8 cellular contexts compared by ENCODE assay signal in the genomic region with DNA sequence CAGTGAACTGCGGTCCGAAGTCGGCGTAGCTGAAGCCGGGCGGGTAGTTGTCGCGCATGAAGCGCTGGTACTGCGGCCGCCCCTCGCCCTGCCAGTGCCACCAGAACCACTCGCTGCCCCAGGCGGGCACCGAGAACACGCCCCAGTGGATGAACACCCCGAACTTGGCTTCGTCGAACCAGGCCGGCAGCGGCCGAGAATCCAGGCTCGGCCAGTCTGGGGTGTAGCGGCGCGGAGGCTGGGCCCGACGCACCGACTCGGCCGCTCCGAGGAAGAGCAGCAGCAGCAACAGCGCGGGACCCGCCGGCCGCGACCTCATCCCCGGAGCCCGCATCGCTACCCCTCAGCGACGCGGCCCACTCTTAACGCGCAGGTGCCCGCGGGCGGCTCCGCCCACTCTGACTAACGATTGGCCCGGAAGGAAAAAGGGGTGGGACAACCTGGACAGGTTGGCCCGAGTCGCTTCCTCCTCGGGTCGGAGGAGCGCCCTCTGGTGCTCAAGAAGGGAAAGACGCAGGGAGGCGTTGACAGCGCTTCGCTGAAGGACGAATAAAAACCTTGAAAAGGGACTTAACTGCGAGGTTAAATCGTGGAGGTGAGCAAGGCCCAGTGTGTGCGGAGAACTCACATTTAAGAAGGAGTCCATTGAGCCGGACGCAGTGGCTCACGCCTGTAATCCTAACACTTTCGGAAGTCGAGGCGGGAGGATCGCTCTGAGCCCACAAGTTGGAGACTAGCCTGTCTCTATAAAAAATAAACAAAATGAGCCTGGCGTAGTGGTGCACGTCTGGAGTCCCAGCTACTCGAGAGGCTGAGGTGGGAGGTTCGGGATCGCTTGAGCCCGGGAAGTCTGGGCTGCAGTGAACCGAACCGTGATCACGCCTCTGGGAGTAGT. TPM values are rescaled to one million over a fixed set of nuclear protein-coding genes. Genes with fewer than 3 reads are reported as not detected.
DNase-seq lines count a peak whose midpoint lies in the region; ATAC-seq and TF ChIP-seq lines count a peak whose summit lies in the region.

A gene (minus strand): TSS at position 338 of the 895 bp plus-strand sequence. CDS start 4 bp downstream, at position 334.

- TF ChIP-seq POLR2A in prostate gland (IDR thresholded peaks at IDR 0.05): peak; percentile 96

- peak within 1 kb of the TSS; percentile 69 to 70 for H3K27ac ChIP-seq in prostate gland
- no peak within 1 kb of the TSS for H3K27ac ChIP-seq in urinary bladder (ENCODE audit: low read depth)

- H3K27ac Mint-ChIP-seq in T-cell: peak within 1 kb of the TSS; percentile 62 to 95

- H3K9me3 ChIP-seq in prostate gland: no peaks in the 10 kb centered on the region

- H3K27me3 ChIP-seq in prostate gland (replicated peaks; ENCODE audit: insufficient read depth): no peaks in the 10 kb centered on the region

- intact Hi-C loops in left ventricle myocardium superior (cut with micrococcal nuclease): no loop called here
- intact Hi-C loops in prostate gland (cut with DNase I): no loop called here

- no peaks in the 10 kb centered on the region for H3K27me3 Mint-ChIP-seq in T-cell

- H3K36me3 Mint-ChIP-seq in T-cell: peaks cover 8% of the 10 kb centered on the region

- POLR2A ChIA-PET in T-cell (lab: Charles Lee): interaction anchor here in 1 of 2 donors (0.5 to 0.6 kb wide), 2 partner anchors 10 to 1400 kb away, joined by 3 to 7 read pairs; no protein-coding TSS in a partner anchor

- no peaks in the 10 kb centered on the region for H3K9me3 Mint-ChIP-seq in T-cell

- H3K4me1 Mint-ChIP-seq in T-cell: peaks cover 22 to 31% (median 23%) of the 10 kb centered on the region in 3 donors

- H3K4me1 ChIP-seq in prostate gland (replicated peaks) (no peaks in the 10 kb centered on the region), urinary bladder (ENCODE audit: insufficient read depth) (no peaks in the 10 kb centered on the region)

- TF ChIP-seq CTCF in GM12874 (IDR thresholded peaks at IDR 0.05; ENCODE audit: insufficient read depth, low read depth, low read length): peak; percentile 87
- TF ChIP-seq CTCF in prostate gland (IDR thresholded peaks at IDR 0.05): peak; percentile 91 to 98 (median 96)

- peak within 1 kb of the TSS; percentile 71 to 83 (median 79) for H3K4me3 Mint-ChIP-seq in T-cell

- WGBS in prostate gland: 2% methylated on average over 61 of the region's 81 CpGs
- WGBS in urinary bladder: 3% methylated on average over 81 of the region's 81 CpGs

- H3K36me3 ChIP-seq in prostate gland (no peaks in the 10 kb centered on the region), urinary bladder (ENCODE audit: insufficient read depth) (no peaks in the 10 kb centered on the region)

- ATAC-seq in HG02763 (IDR thresholded peaks at IDR 0.05; ENCODE audit: unreplicated experiment): peak; percentile 92
- peak; percentile 99 for ATAC-seq in T-cell (replicated peaks in 1 of 4)
- ATAC-seq in left ventricle myocardium superior: peak; percentile 99

- H3K4me3 ChIP-seq in prostate gland (peak within 1 kb of the TSS; percentile 78 to 85), urinary bladder (ENCODE audit: low read depth, low read length) (peak within 1 kb of the TSS; percentile 66)

- DNase-seq in NCI-H1417 treated with DMSO at 0.1 percent for 48 hours (lab: John Stamatoyannopoulos, UW) (peak; percentile 91), T-cell (peak; percentile 90 to 97 (median 95)), amniotic stem cell (lab: John Stamatoyannopoulos, UW) (peak; percentile 82), left ventricle myocardium superior (peak; percentile 95), prostate gland (ENCODE audit: low spot score) (peak; percentile 95)

- CTCF ChIA-PET in T-cell (lab: Charles Lee): interaction anchor here (0.6 to 1.7 kb wide), 8 partner anchors 12 to 678 kb away, joined by 3 to 8 read pairs (median 4); no protein-coding TSS in a partner anchor

RNA-seq across cellular contexts. Expression of the gene that starts here (rescaled TPM):
- 10 to 100 TPM in 3 of 5 donors, 1 to 10 TPM in 2; 5.6 to 11.5 (median 10.7) TPM for total RNA-seq in T-cell
- total RNA-seq in left ventricle myocardium superior: 12.1 TPM
- total RNA-seq in prostate gland: 100 to 1,000 TPM in 1 of 2 donors, 10 to 100 TPM in 1; 51.4 to 111 TPM
- 34.9 TPM for total RNA-seq in urinary bladder
- 37.0 TPM for polyA plus RNA-seq in urinary bladder
